ENCODE assay signal across 8 cellular contexts in genomic region chr1:86773331-86774288, GRCh38.
DNase-seq lines count a peak whose midpoint lies in the region; ATAC-seq and TF ChIP-seq lines count a peak whose summit lies in the region.

No MANE protein-coding gene starts in this region.

- TF ChIP-seq EP300 in gastroesophageal sphincter (IDR thresholded peaks at IDR 0.05), result no peak

- H3K9me3 ChIP-seq in AG04450 (ENCODE audit: control insufficient read depth, insufficient read depth, low read length) (no peaks in the 10 kb centered on the region; the same call in 1 of the 2 replicates), OCI-LY1 (ENCODE audit: low read length) (no peaks in the 10 kb centered on the region), gastroesophageal sphincter (no peaks in the 10 kb centered on the region), vagina (no peaks in the 10 kb centered on the region)

- WGBS in gastroesophageal sphincter (ENCODE audit: low coverage in 1 of 2), 2 donors, result 55 to 59% methylated on average over 5 of the region's 5 CpGs

- peak overlapping the region; percentile 86 for H3K27ac ChIP-seq in AG04450 (ENCODE audit: low read depth, low read length)
- peak overlapping the region; percentile 26 for H3K27ac ChIP-seq in OCI-LY1 (ENCODE audit: low read depth, low read length, poor library complexity, severe bottlenecking)
- H3K27ac ChIP-seq in gastroesophageal sphincter, result peak overlapping the region in 3 of 4 donors; percentile 27 to 57 (median 41)
- H3K27ac ChIP-seq in vagina, result peak overlapping the region; percentile 33

- peak overlapping the region; percentile 43 for H3K4me3 ChIP-seq in AG04450 (ENCODE audit: low read depth, low read length)
- peak overlapping the region; percentile 19 for H3K4me3 ChIP-seq in OCI-LY1 (ENCODE audit: low read depth, low read length, poor library complexity, severe bottlenecking)
- no peak overlapping the region for H3K4me3 ChIP-seq in gastroesophageal sphincter
- no peak overlapping the region for H3K4me3 ChIP-seq in vagina

- H3K79me2 ChIP-seq in OCI-LY1 (ENCODE audit: insufficient read depth, low read length), result no peaks in the 10 kb centered on the region

- peak overlapping the region; percentile 78; the same call in 1 of the 2 replicates for H2AFZ ChIP-seq in OCI-LY1 (ENCODE audit: low read length)

- POLR2A ChIA-PET in AG04450 (lab: Yijun Ruan, JAX), result interaction anchor here (0.5 to 0.6 kb wide), 2 partner anchors 88 to 343 kb away, joined by 3 to 5 read pairs; no protein-coding TSS in a partner anchor

- intact Hi-C loops in vagina (cut with DNase I), result loop anchor here (1.0 kb wide), 1 partner anchor 15 kb away; no protein-coding TSS in a partner anchor

- H3K4me2 ChIP-seq in OCI-LY1 (ENCODE audit: low read length), result peak overlapping the region; percentile 47

- peak overlapping the region; percentile 47; the same call in 1 of the 2 replicates for H3K9ac ChIP-seq in OCI-LY1 (ENCODE audit: low read length)

- TF ChIP-seq CTCF in AG04450 (IDR thresholded peaks at IDR 0.05; ENCODE audit: low read depth, low read length) (no peak), OCI-LY1 (IDR thresholded peaks at IDR 0.05; ENCODE audit: low read length) (no peak), gastroesophageal sphincter (IDR thresholded peaks at IDR 0.05) (no peak), vagina (IDR thresholded peaks at IDR 0.05) (no peak), GM20000 (IDR thresholded peaks at IDR 0.05; ENCODE audit: extremely low read depth, missing control alignments) (no peak)

- CTCF ChIA-PET in AG04450 (lab: Charles Lee), result interaction anchor here (0.7 to 1.7 kb wide), 3 partner anchors 69 to 777 kb away, joined by 3 to 4 read pairs (median 3); partner anchors contain the start of genes ODF2L and SH3GLB1

- H3K9me2 ChIP-seq in OCI-LY1 (ENCODE audit: low read depth, low read length), result no peaks in the 10 kb centered on the region

- H3K27me3 ChIP-seq in AG04450 (ENCODE audit: control insufficient read depth, insufficient read depth, low read length) (no peaks in the 10 kb centered on the region), OCI-LY1 (ENCODE audit: insufficient read depth, low read length) (no peaks in the 10 kb centered on the region), gastroesophageal sphincter (no peaks in the 10 kb centered on the region), vagina (no peaks in the 10 kb centered on the region)

- peak; percentile 6 for ATAC-seq in GM21576 (IDR thresholded peaks at IDR 0.05; ENCODE audit: unreplicated experiment)
- peak; percentile 26 for ATAC-seq in gastroesophageal sphincter

- peaks cover 28% of the 10 kb centered on the region for H3K4me1 ChIP-seq in OCI-LY1 (ENCODE audit: insufficient read depth, low read length, severe bottlenecking)
- H3K4me1 ChIP-seq in gastroesophageal sphincter, result peaks cover 4 to 17% (median 10%) of the 10 kb centered on the region in 3 donors
- peaks cover 25% of the 10 kb centered on the region for H3K4me1 ChIP-seq in vagina

- no peaks in the 10 kb centered on the region for H3F3A ChIP-seq in OCI-LY1 (ENCODE audit: insufficient read depth, low read length)

- in situ Hi-C loops in KBM-7 (cut with MboI; ENCODE audit: low pct_unique_long_range_greater_than_20kb, low sequenced_read_pairs), result no loop called here

- H3K36me3 ChIP-seq in OCI-LY1 (ENCODE audit: insufficient read depth, low read length) (no peaks in the 10 kb centered on the region), gastroesophageal sphincter (no peaks in the 10 kb centered on the region), vagina (no peaks in the 10 kb centered on the region)

- no peak for TF ChIP-seq POLR2A in gastroesophageal sphincter (IDR thresholded peaks at IDR 0.05)
- TF ChIP-seq POLR2A in vagina (IDR thresholded peaks at IDR 0.05), result no peak

- H4K20me1 ChIP-seq in OCI-LY1 (ENCODE audit: insufficient read depth, low read length), result no peaks in the 10 kb centered on the region

- no peak for DNase-seq in AG04450 (ENCODE audit: low read depth, low spot score)
- DNase-seq in vagina (ENCODE audit: extremely low spot score in 2 of 2), result no peak
- no peak for DNase-seq in GM20000 (ENCODE audit: low spot score)
- DNase-seq in T-helper 9 cell, result no peak
- DNase-seq in KBM-7, result no peak

Comparison
In these comparisons a context has a peak if more than half of its experiments do, and no peak if none do; other contexts are left out.
1. H3K27ac ChIP-seq: peak in every context shown above with its lines; median percentile 86 in AG04450; 41 in gastroesophageal sphincter; 33 in vagina; 26 in OCI-LY1.
2. H3K4me3 ChIP-seq: peak in AG04450 (single experiment) and OCI-LY1 (single experiment); none in gastroesophageal sphincter (0 of 2) and vagina (0 of 2).